In the genomic region with DNA sequence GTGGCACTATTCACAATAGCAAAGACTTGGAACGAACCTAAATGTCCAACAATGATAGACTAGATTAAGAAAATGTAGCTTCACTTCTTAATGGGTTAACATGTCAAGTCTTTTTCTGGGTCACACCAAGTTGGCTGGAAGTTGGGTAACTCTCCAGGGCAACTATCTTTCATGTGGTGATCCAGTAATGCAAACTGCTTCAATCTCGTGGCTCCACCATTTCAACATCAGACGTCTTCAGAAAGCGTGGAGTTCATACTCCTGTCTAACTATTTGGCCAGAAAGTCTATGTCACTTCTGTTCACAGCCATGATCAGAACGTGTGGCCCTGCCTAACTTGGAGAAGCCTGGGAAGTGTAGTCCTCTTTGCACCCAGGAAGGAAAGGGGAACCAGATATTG, we compare ENCODE assay signal across 2 cellular contexts.
A peak's percentile ranks its signal among the peaks of the same experiment; 100 is the strongest.
TF ChIP-seq lines count a peak whose summit lies in the region.

No MANE protein-coding gene starts in this region.

TF ChIP-seq in IMR-90, 13 proteins besides CTCF, POLR2A, EP300 and RAD21:
- TF ChIP-seq MAZ (IDR thresholded peaks at IDR 0.05; ENCODE audit: borderline replicate concordance, low read depth, low read length) (no peak), MXI1 (IDR thresholded peaks at IDR 0.05; ENCODE audit: borderline replicate concordance, low read depth, low read length) (no peak), NFE2L2 (IDR thresholded peaks at IDR 0.05; ENCODE audit: low read depth, low read length) (no peak), CEBPB (IDR thresholded peaks at IDR 0.05; ENCODE audit: low read depth, low read length) (no peak), BHLHE40 (IDR thresholded peaks at IDR 0.05; ENCODE audit: low read depth, low read length) (no peak), FOS (IDR thresholded peaks at IDR 0.05; ENCODE audit: low read depth, low read length) (no peak), SMC3 (IDR thresholded peaks at IDR 0.05; ENCODE audit: low read depth, low read length) (no peak), CHD1 (IDR thresholded peaks at IDR 0.05; ENCODE audit: low read depth, low read length) (no peak), MAFK (IDR thresholded peaks at IDR 0.05; ENCODE audit: low read depth, low read length) (no peak), RCOR1 (IDR thresholded peaks at IDR 0.05; ENCODE audit: insufficient replicate concordance, low read length) (no peak), RFX5 (IDR thresholded peaks at IDR 0.05; ENCODE audit: low read depth, low read length) (no peak)
- TF ChIP-seq, protein P1, sequence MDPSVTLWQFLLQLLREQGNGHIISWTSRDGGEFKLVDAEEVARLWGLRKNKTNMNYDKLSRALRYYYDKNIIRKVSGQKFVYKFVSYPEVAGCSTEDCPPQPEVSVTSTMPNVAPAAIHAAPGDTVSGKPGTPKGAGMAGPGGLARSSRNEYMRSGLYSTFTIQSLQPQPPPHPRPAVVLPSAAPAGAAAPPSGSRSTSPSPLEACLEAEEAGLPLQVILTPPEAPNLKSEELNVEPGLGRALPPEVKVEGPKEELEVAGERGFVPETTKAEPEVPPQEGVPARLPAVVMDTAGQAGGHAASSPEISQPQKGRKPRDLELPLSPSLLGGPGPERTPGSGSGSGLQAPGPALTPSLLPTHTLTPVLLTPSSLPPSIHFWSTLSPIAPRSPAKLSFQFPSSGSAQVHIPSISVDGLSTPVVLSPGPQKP (IDR thresholded peaks at IDR 0.05; ENCODE audit: borderline replicate concordance, low read depth, low read length): no peak
- TF ChIP-seq, protein P2, sequence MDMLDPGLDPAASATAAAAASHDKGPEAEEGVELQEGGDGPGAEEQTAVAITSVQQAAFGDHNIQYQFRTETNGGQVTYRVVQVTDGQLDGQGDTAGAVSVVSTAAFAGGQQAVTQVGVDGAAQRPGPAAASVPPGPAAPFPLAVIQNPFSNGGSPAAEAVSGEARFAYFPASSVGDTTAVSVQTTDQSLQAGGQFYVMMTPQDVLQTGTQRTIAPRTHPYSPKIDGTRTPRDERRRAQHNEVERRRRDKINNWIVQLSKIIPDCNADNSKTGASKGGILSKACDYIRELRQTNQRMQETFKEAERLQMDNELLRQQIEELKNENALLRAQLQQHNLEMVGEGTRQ (IDR thresholded peaks at IDR 0.05; ENCODE audit: low read depth, low read length): no peak

TF ChIP-seq in K562, 482 proteins besides CTCF, POLR2A, EP300 and RAD21:
- no peak for TF ChIP-seq ZNF224 (CRISPR knock-in tag; IDR thresholded peaks at IDR 0.05)
- TF ChIP-seq, protein P3, sequence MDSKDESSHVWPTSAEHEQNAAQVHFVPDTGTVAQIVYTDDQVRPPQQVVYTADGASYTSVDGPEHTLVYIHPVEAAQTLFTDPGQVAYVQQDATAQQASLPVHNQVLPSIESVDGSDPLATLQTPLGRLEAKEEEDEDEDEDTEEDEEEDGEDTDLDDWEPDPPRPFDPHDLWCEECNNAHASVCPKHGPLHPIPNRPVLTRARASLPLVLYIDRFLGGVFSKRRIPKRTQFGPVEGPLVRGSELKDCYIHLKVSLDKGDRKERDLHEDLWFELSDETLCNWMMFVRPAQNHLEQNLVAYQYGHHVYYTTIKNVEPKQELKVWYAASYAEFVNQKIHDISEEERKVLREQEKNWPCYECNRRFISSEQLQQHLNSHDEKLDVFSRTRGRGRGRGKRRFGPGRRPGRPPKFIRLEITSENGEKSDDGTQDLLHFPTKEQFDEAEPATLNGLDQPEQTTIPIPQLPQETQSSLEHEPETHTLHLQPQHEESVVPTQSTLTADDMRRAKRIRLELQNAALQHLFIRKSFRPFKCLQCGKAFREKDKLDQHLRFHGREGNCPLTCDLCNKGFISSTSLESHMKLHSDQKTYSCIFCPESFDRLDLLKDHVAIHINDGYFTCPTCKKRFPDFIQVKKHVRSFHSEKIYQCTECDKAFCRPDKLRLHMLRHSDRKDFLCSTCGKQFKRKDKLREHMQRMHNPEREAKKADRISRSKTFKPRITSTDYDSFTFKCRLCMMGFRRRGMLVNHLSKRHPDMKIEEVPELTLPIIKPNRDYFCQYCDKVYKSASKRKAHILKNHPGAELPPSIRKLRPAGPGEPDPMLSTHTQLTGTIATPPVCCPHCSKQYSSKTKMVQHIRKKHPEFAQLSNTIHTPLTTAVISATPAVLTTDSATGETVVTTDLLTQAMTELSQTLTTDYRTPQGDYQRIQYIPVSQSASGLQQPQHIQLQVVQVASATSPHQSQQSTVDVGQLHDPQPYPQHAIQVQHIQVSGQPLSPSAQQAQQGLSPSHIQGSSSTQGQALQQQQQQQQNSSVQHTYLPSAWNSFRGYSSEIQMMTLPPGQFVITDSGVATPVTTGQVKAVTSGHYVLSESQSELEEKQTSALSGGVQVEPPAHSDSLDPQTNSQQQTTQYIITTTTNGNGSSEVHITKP (IDR thresholded peaks at IDR 0.05; ENCODE audit: partially characterized antibody): peak; percentile 15
